In genomic region chr2:76008001-76008702, GRCh38 we compare ENCODE assay signal across 13 cellular contexts.
DNase-seq lines count a peak whose midpoint lies in the region; ATAC-seq and TF ChIP-seq lines count a peak whose summit lies in the region.
"Had no signal": no experiment of that assay in that cellular context is flagged by ENCODE, and none has a peak within 500 bp of the region (broad histone marks: within the 10 kb centered on the region; RNA-seq: fewer than 3 reads in every experiment).

No MANE protein-coding gene starts in this region.

- TF ChIP-seq CTCF in glutamatergic neuron (IDR thresholded peaks at IDR 0.05; ENCODE audit: partially characterized antibody, unreplicated experiment) = no peak

- DNase-seq in HT-29 (ENCODE audit: low spot score) (peak; percentile 37), glutamatergic neuron (peak; percentile 28), NK-92 (lab: John Stamatoyannopoulos, UW; ENCODE audit: unreplicated experiment) (no peak), SHP77 treated with DMSO at 0.1 percent for 48 hours (lab: John Stamatoyannopoulos, UW) (no peak)
- no peak for DNase-seq in activated CD4-positive, alpha-beta T cell treated with anti-CD3 and anti-CD28 coated beads for 4 hours
- no peak for DNase-seq in activated CD8-positive, alpha-beta T cell treated with anti-CD3 and anti-CD28 coated beads, Interleukin-2, amount 10 ng/mL, durations not matched to agents 7 days and 5 days
- DNase-seq: activated CD8-positive, alpha-beta T cell treated with anti-CD3 and anti-CD28 coated beads for 36 hours; activated naive CD8-positive, alpha-beta T cell treated with anti-CD3 and anti-CD28 coated beads, Interleukin-2, amount 50 U/mL, for 24 hours; dorsolateral prefrontal cortex; NCI-H1930; spleen had no signal

- H3K9me3 Mint-ChIP-seq in glutamatergic neuron (ENCODE audit: unreplicated experiment) = no peaks in the 10 kb centered on the region
- peaks cover 8% of the 10 kb centered on the region for H3K9me3 Mint-ChIP-seq in activated CD8-positive, alpha-beta T cell treated with anti-CD3 and anti-CD28 coated beads, Interleukin-2, amount 10 ng/mL, durations not matched to agents 7 days and 5 days (ENCODE audit: insufficient read depth)

- H3K36me3 Mint-ChIP-seq in glutamatergic neuron (ENCODE audit: unreplicated experiment) = no peaks in the 10 kb centered on the region
- no peaks in the 10 kb centered on the region for H3K36me3 Mint-ChIP-seq in activated CD8-positive, alpha-beta T cell treated with anti-CD3 and anti-CD28 coated beads, Interleukin-2, amount 10 ng/mL, durations not matched to agents 7 days and 5 days (ENCODE audit: low read depth)

- CTCF ChIA-PET in activated CD8-positive, alpha-beta T cell treated with anti-CD3 and anti-CD28 coated beads, Interleukin-2, amount 10 ng/mL, durations not matched to agents 7 days and 5 days (lab: Charles Lee) = no interaction called here

- POLR2A ChIA-PET in activated CD8-positive, alpha-beta T cell treated with anti-CD3 and anti-CD28 coated beads, Interleukin-2, amount 10 ng/mL, durations not matched to agents 7 days and 5 days (lab: Charles Lee) = no interaction called here

- peak overlapping the region; percentile 9 for H3K27ac Mint-ChIP-seq in glutamatergic neuron (ENCODE audit: unreplicated experiment)
- no peak overlapping the region for H3K27ac Mint-ChIP-seq in activated CD8-positive, alpha-beta T cell treated with anti-CD3 and anti-CD28 coated beads, Interleukin-2, amount 10 ng/mL, durations not matched to agents 7 days and 5 days
- H3K27ac Mint-ChIP-seq: activated CD8-positive, alpha-beta T cell treated with anti-CD3 and anti-CD28 coated beads for 36 hours; activated naive CD8-positive, alpha-beta T cell treated with anti-CD3 and anti-CD28 coated beads, Interleukin-2, amount 50 U/mL, for 24 hours had no signal

- peaks cover 6% of the 10 kb centered on the region for H3K4me1 Mint-ChIP-seq in glutamatergic neuron (ENCODE audit: low read depth, unreplicated experiment)
- H3K4me1 Mint-ChIP-seq in activated CD8-positive, alpha-beta T cell treated with anti-CD3 and anti-CD28 coated beads, Interleukin-2, amount 10 ng/mL, durations not matched to agents 7 days and 5 days (ENCODE audit: low read depth) = no peaks in the 10 kb centered on the region
- H3K4me1 Mint-ChIP-seq: activated naive CD8-positive, alpha-beta T cell treated with anti-CD3 and anti-CD28 coated beads, Interleukin-2, amount 50 U/mL, for 24 hours had no signal

- ATAC-seq in GM18498 (IDR thresholded peaks at IDR 0.05; ENCODE audit: unreplicated experiment) = peak; percentile 76
- peak; percentile 88 for ATAC-seq in GM21360 (IDR thresholded peaks at IDR 0.05; ENCODE audit: unreplicated experiment)
- no peak for ATAC-seq in activated CD8-positive, alpha-beta T cell treated with anti-CD3 and anti-CD28 coated beads, Interleukin-2, amount 10 ng/mL, durations not matched to agents 7 days and 5 days
- ATAC-seq: activated CD8-positive, alpha-beta T cell treated with anti-CD3 and anti-CD28 coated beads for 36 hours; activated naive CD8-positive, alpha-beta T cell treated with anti-CD3 and anti-CD28 coated beads, Interleukin-2, amount 50 U/mL, for 24 hours had no signal

- no peak overlapping the region for H3K4me3 Mint-ChIP-seq in glutamatergic neuron (ENCODE audit: unreplicated experiment)
- H3K4me3 Mint-ChIP-seq in activated CD8-positive, alpha-beta T cell treated with anti-CD3 and anti-CD28 coated beads, Interleukin-2, amount 10 ng/mL, durations not matched to agents 7 days and 5 days = no peak overlapping the region
- H3K4me3 Mint-ChIP-seq: activated CD8-positive, alpha-beta T cell treated with anti-CD3 and anti-CD28 coated beads for 36 hours; activated naive CD8-positive, alpha-beta T cell treated with anti-CD3 and anti-CD28 coated beads, Interleukin-2, amount 50 U/mL, for 24 hours had no signal

- H3K27me3 Mint-ChIP-seq in glutamatergic neuron (ENCODE audit: unreplicated experiment) = no peaks in the 10 kb centered on the region
- no peaks in the 10 kb centered on the region for H3K27me3 Mint-ChIP-seq in activated CD8-positive, alpha-beta T cell treated with anti-CD3 and anti-CD28 coated beads, Interleukin-2, amount 10 ng/mL, durations not matched to agents 7 days and 5 days (ENCODE audit: low read depth)
- H3K27me3 Mint-ChIP-seq: activated CD8-positive, alpha-beta T cell treated with anti-CD3 and anti-CD28 coated beads for 36 hours; activated naive CD8-positive, alpha-beta T cell treated with anti-CD3 and anti-CD28 coated beads, Interleukin-2, amount 50 U/mL, for 24 hours had no signal

Comparison
In these comparisons a context has a peak if more than half of its experiments do, and no peak if none do; other contexts are left out.
1. DNase-seq: peak in HT-29 (single experiment) and glutamatergic neuron (single experiment); none in activated CD4-positive, alpha-beta T cell treated with anti-CD3 and anti-CD28 coated beads for 4 hours (0 of 2), activated CD8-positive, alpha-beta T cell treated with anti-CD3 and anti-CD28 coated beads, Interleukin-2, amount 10 ng/mL, durations not matched to agents 7 days and 5 days (single experiment), NK-92 (single experiment) and SHP77 treated with DMSO at 0.1 percent for 48 hours (single experiment).